Comparison of ENCODE assay signal across 8 cellular contexts in the genomic region with DNA sequence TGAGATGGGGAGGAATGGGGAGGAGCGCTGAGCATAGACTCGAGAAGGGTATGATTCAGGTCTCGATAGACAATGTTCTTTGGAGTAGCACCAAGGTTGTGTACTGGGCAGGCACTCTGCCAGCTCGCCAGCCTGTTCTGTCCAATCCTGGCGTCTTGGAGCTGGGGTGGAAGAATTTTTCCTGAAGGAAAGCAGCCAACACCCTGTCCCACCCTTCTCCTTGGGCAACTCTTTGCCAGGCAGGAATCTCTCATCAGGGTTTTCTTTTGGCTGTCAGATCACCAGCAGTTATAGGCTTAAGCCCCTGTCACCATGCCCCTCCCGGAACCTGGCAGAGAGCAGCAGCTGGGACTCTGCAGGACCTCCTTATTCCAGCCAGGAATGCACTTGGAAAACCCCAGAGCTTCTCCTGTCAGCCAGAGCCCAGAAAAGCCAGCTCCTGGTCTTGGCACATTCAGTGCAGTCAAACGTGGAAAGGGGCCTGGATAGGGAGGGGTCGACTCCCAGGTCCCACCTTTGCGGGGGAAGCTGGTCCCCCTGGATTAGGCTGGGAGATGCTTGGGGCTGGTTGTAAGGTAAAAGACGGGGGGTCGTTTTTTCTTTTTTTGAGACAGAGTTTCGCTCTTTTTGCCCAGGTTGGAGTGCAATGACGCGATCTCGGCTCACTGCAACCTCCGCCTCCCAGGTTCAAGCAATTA. TPM values are rescaled to one million over a fixed set of nuclear protein-coding genes. Genes with fewer than 3 reads are reported as not detected.
A peak's percentile ranks its signal among the peaks of the same experiment; 100 is the strongest.
DNase-seq lines count a peak whose midpoint lies in the region; ATAC-seq and TF ChIP-seq lines count a peak whose summit lies in the region.

No MANE protein-coding gene starts in this region.

- H3K27ac ChIP-seq in CD4-positive, alpha-beta T cell (ENCODE audit: low read depth, low read length), result no peak overlapping the region
- no peak overlapping the region for H3K27ac ChIP-seq in neuronal stem cell (replicated peaks; ENCODE audit: low read length)

- intact Hi-C loops in CD4-positive, alpha-beta T cell (cut with DNase I, micrococcal nuclease), result no loop called here

- peak overlapping the region; percentile 91 for H3K4me3 Mint-ChIP-seq in CD4-positive, alpha-beta T cell
- H3K4me3 Mint-ChIP-seq in natural killer cell treated with Interleukin-12 subunit alpha and Interleukin-12 subunit beta and Interleukin-15 and Interleukin-18, amount 100 ng/mL, for 72 hours, result peak overlapping the region; percentile 96

- no peak overlapping the region for H3K9ac ChIP-seq in neuronal stem cell (ENCODE audit: low read depth, low read length, poor library complexity)

- TF ChIP-seq CTCF in CD4-positive, alpha-beta T cell (IDR thresholded peaks at IDR 0.05), result no peak

- no CpG with 5 or more reads among the region's 16 CpGs for WGBS in neuronal stem cell (ENCODE audit: extremely low coverage in 2 of 2, insufficient read length in 2 of 2, insufficient replicate concordance in 1 of 2), 2 donors

- no peak for DNase-seq in CD4-positive, alpha-beta T cell
- DNase-seq in LoVo (ENCODE audit: low spot score) (peak; percentile 91), cerebellar cortex (ENCODE audit: low spot score) (peak; percentile 90), AG08395 (ENCODE audit: low spot score) (no peak), neuronal stem cell (ENCODE audit: low spot score) (no peak)
- DNase-seq in natural killer cell treated with Interleukin-12 subunit alpha and Interleukin-12 subunit beta and Interleukin-15 and Interleukin-18, amount 100 ng/mL, for 72 hours (ENCODE audit: low spot score), result no peak

- H2AFZ ChIP-seq in neuronal stem cell (ENCODE audit: low read length), result no peak overlapping the region

- no peak overlapping the region for H4K91ac ChIP-seq in neuronal stem cell (ENCODE audit: low read depth, low read length, poor library complexity)

- H3K27me3 Mint-ChIP-seq in CD4-positive, alpha-beta T cell, result no peaks in the 10 kb centered on the region
- no peaks in the 10 kb centered on the region for H3K27me3 Mint-ChIP-seq in natural killer cell treated with Interleukin-12 subunit alpha and Interleukin-12 subunit beta and Interleukin-15 and Interleukin-18, amount 100 ng/mL, for 72 hours

- H2BK12ac ChIP-seq in neuronal stem cell (ENCODE audit: low read length), result no peak overlapping the region

- H3K4me3 ChIP-seq in neuronal stem cell (ENCODE audit: low read length in 2 of 2), result peak overlapping the region in 1 of 2 donors; percentile 76

- no peaks in the 10 kb centered on the region for H3K9me3 Mint-ChIP-seq in CD4-positive, alpha-beta T cell
- peaks cover 5% of the 10 kb centered on the region for H3K9me3 Mint-ChIP-seq in natural killer cell treated with Interleukin-12 subunit alpha and Interleukin-12 subunit beta and Interleukin-15 and Interleukin-18, amount 100 ng/mL, for 72 hours

- ATAC-seq in CD4-positive, alpha-beta T cell (ENCODE audit: poor library complexity), result no peak
- no peak for ATAC-seq in natural killer cell treated with Interleukin-12 subunit alpha and Interleukin-12 subunit beta and Interleukin-15 and Interleukin-18, amount 100 ng/mL, for 72 hours
- ATAC-seq in GM21717 (IDR thresholded peaks at IDR 0.05; ENCODE audit: unreplicated experiment) (no peak), HG03108 (IDR thresholded peaks at IDR 0.05; ENCODE audit: unreplicated experiment) (no peak)

- H3K4me1 Mint-ChIP-seq in CD4-positive, alpha-beta T cell (ENCODE audit: low read depth), result peaks cover 13% of the 10 kb centered on the region
- peaks cover 0 to 4% of the 10 kb centered on the region in 2 donors for H3K4me1 Mint-ChIP-seq in natural killer cell treated with Interleukin-12 subunit alpha and Interleukin-12 subunit beta and Interleukin-15 and Interleukin-18, amount 100 ng/mL, for 72 hours (ENCODE audit: low read depth in 2 of 2)

- no peaks in the 10 kb centered on the region for H3K36me3 Mint-ChIP-seq in CD4-positive, alpha-beta T cell (ENCODE audit: low read depth)
- H3K36me3 Mint-ChIP-seq in natural killer cell treated with Interleukin-12 subunit alpha and Interleukin-12 subunit beta and Interleukin-15 and Interleukin-18, amount 100 ng/mL, for 72 hours, result no peaks in the 10 kb centered on the region

- CTCF ChIA-PET in CD4-positive, alpha-beta T cell (lab: Charles Lee), result no interaction called here

- no peak overlapping the region for H2AK5ac ChIP-seq in neuronal stem cell (ENCODE audit: low read depth, low read length)

- no peak overlapping the region for H3K18ac ChIP-seq in neuronal stem cell (ENCODE audit: low read length)

- POLR2A ChIA-PET in CD4-positive, alpha-beta T cell (lab: Charles Lee), result interaction anchor here (0.6 kb wide), 1 partner anchor 153 kb away, joined by 3 read pairs; no protein-coding TSS in a partner anchor

- H3K9me3 ChIP-seq in CD4-positive, alpha-beta T cell (ENCODE audit: control insufficient read depth, low read length), result no peaks in the 10 kb centered on the region
- H3K9me3 ChIP-seq in neuronal stem cell (replicated peaks in 1 of 2; ENCODE audit: control insufficient read depth in 2 of 2, insufficient read depth in 1 of 2, low read depth in 1 of 2, low read length in 2 of 2), result no peaks in the 10 kb centered on the region

- H3K27me3 ChIP-seq in CD4-positive, alpha-beta T cell (ENCODE audit: control insufficient read depth, insufficient read depth, low read length), result no peaks in the 10 kb centered on the region
- H3K27me3 ChIP-seq in neuronal stem cell (ENCODE audit: control insufficient read depth in 3 of 3, insufficient read depth in 3 of 3, low read depth in 1 of 3, low read length in 3 of 3), result no peaks in the 10 kb centered on the region

- no peak overlapping the region for H3K4ac ChIP-seq in neuronal stem cell (ENCODE audit: low read length)

- no peak overlapping the region for H2BK120ac ChIP-seq in neuronal stem cell (ENCODE audit: low read depth, low read length)

- peaks cover 3 to 7% of the 10 kb centered on the region in 2 donors for H3K4me1 ChIP-seq in neuronal stem cell (ENCODE audit: control insufficient read depth in 2 of 2, insufficient read depth in 1 of 2, low read depth in 1 of 2, low read length in 2 of 2)

- H2BK15ac ChIP-seq in neuronal stem cell (ENCODE audit: low read length), result no peak overlapping the region

- no peak overlapping the region for H3K23ac ChIP-seq in neuronal stem cell (ENCODE audit: low read depth, low read length, poor library complexity)

- H3K14ac ChIP-seq in neuronal stem cell (ENCODE audit: low read length), result no peak overlapping the region

- no peak overlapping the region for H3K27ac Mint-ChIP-seq in CD4-positive, alpha-beta T cell
- H3K27ac Mint-ChIP-seq in natural killer cell treated with Interleukin-12 subunit alpha and Interleukin-12 subunit beta and Interleukin-15 and Interleukin-18, amount 100 ng/mL, for 72 hours, result peak overlapping the region; percentile 43 to 72

- no peaks in the 10 kb centered on the region for H3K36me3 ChIP-seq in neuronal stem cell (replicated peaks in 1 of 2; ENCODE audit: control insufficient read depth in 2 of 2, insufficient read depth in 2 of 2, low read length in 2 of 2)

- no peak overlapping the region for H3K4me2 ChIP-seq in neuronal stem cell (ENCODE audit: insufficient read depth, low read length, poor library complexity, severe bottlenecking)

- no peak overlapping the region for H4K8ac ChIP-seq in neuronal stem cell (ENCODE audit: low read depth, low read length)

- no peak overlapping the region for H2BK5ac ChIP-seq in neuronal stem cell (ENCODE audit: low read length)

- H3K79me1 ChIP-seq in neuronal stem cell (ENCODE audit: low read depth, low read length), result peaks cover 3% of the 10 kb centered on the region

RNA-seq across cellular contexts. Expression of a gene that starts 14.4 kb away (rescaled TPM):
- total RNA-seq in CD4-positive, alpha-beta T cell, result not detected
- total RNA-seq in natural killer cell treated with Interleukin-12 subunit alpha and Interleukin-12 subunit beta and Interleukin-15 and Interleukin-18, amount 100 ng/mL, for 72 hours, result under 1 TPM in 1 of 2 donors, not detected in 1; 0.93 TPM
- 22.0 TPM for polyA plus RNA-seq in neuronal stem cell (2013, experiment 1 of 2)
- 21.8 TPM for polyA plus RNA-seq in neuronal stem cell (2013, experiment 2 of 2)

Comparison
In these comparisons a context has a peak if more than half of its experiments do, and no peak if none do; other contexts are left out.
1. DNase-seq: peak in LoVo (single experiment) and cerebellar cortex (single experiment); none in CD4-positive, alpha-beta T cell (0 of 10), natural killer cell treated with Interleukin-12 subunit alpha and Interleukin-12 subunit beta and Interleukin-15 and Interleukin-18, amount 100 ng/mL, for 72 hours (single experiment), AG08395 (single experiment) and neuronal stem cell (single experiment).